In the genomic region with DNA sequence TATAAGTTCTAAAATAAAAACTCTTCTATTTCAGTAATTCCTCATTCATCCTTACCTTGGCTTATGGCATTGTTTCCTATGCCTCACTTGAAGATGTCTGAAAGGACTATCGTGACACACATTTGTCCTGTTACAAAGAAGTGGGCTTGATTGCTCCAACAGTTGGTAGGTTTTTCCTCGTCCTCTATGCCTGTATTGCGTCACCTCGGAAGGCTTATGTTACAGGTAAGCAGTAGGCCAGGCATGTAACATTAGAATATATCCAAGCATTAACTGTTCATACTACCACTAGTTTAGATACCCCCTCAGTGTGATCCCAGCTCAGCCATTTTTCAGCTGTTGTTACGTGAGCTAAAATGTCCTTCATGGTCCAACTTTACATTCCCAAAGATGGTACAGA, we compare ENCODE assay signal across 17 cellular contexts.
DNase-seq lines count a peak whose midpoint lies in the region; ATAC-seq and TF ChIP-seq lines count a peak whose summit lies in the region.
"Had no signal": no experiment of that assay in that cellular context is flagged by ENCODE, and none has a peak within 500 bp of the region (broad histone marks: within the 10 kb centered on the region; RNA-seq: fewer than 3 reads in every experiment).

No MANE protein-coding gene starts in this region.

- H3K4me1 ChIP-seq in CD4-positive, alpha-beta memory T cell (ENCODE audit: insufficient read depth, low read length), result peaks cover 50% of the 10 kb centered on the region
- peaks cover 2% of the 10 kb centered on the region; the same call in 1 of the 2 replicates for H3K4me1 ChIP-seq in IMR-90 (ENCODE audit: control insufficient read depth, insufficient read depth, low read length)
- peaks cover 8 to 52% of the 10 kb centered on the region in 2 donors for H3K4me1 ChIP-seq in naive thymus-derived CD4-positive, alpha-beta T cell (ENCODE audit: control insufficient read depth in 2 of 2, insufficient read depth in 2 of 2, low read length in 2 of 2)

- no peaks in the 10 kb centered on the region for H3K36me3 ChIP-seq in CD4-positive, alpha-beta memory T cell (ENCODE audit: insufficient read depth, low read length)
- H3K36me3 ChIP-seq in IMR-90 (ENCODE audit: control insufficient read depth, insufficient read depth, low read length), result no peaks in the 10 kb centered on the region
- no peaks in the 10 kb centered on the region for H3K36me3 ChIP-seq in naive thymus-derived CD4-positive, alpha-beta T cell (ENCODE audit: control insufficient read depth in 2 of 3, insufficient read depth in 3 of 3, low read length in 3 of 3)

- H3K4ac ChIP-seq in IMR-90 (ENCODE audit: low read depth, low read length), result no peak overlapping the region

- 97% methylated on average over 4 of the region's 5 CpGs; no CpG with 5 or more reads in 1 of the 2 experiments for WGBS in IMR-90 (ENCODE audit: extremely low coverage in 2 of 2, insufficient read length in 1 of 2), 2 experiments

- DNase-seq in activated T-cell treated with anti-CD3 and anti-CD28 coated beads, Interleukin-2, amount 50 U/mL, for 24 hours, result no peak
- DNase-seq in activated T-cell treated with anti-CD3 and anti-CD28 coated beads, Interleukin-2, amount 50 U/mL, for 1 hour, result no peak
- no peak for DNase-seq in CD4-positive, alpha-beta memory T cell
- no peak for DNase-seq in IMR-90
- no peak for DNase-seq in naive thymus-derived CD4-positive, alpha-beta T cell
- no peak for DNase-seq in Ammon's horn (ENCODE audit: low spot score)
- no peak for DNase-seq in OCI-M1 (lab: John Stamatoyannopoulos, UW)
- DNase-seq: C1 segment of cervical spinal cord; COR-L47; GF-D8; NCI-H1417 treated with DMSO at 0.1 percent for 48 hours; NCI-H187 treated with DMSO at 0.1 percent for 48 hours; NCI-H446 treated with DMSO at 0.1 percent for 48 hours; NK-92 treated with Interleukin-12 subunit alpha and Interleukin-12 subunit beta, amount 100 ng/mL, for 24 hours; SW 1271 had no signal

- no peak overlapping the region for H2AK5ac ChIP-seq in IMR-90 (ENCODE audit: low read depth, low read length)

- intact Hi-C loops in CD4-positive, alpha-beta memory T cell (cut with micrococcal nuclease), result no loop called here
- intact Hi-C loops in IMR-90 (cut with micrococcal nuclease), result no loop called here
- intact Hi-C loops in naive thymus-derived CD4-positive, alpha-beta T cell (cut with micrococcal nuclease), result loop anchor here (1.0 to 5.0 kb wide), 6 partner anchors 9 to 183 kb away; partner anchors contain the start of gene FOCAD (in 1 of the 2)

- no peak overlapping the region for H4K5ac ChIP-seq in IMR-90 (ENCODE audit: low read depth, low read length)

- H3K4me1 Mint-ChIP-seq in activated T-cell treated with anti-CD3 and anti-CD28 coated beads, Interleukin-2, amount 50 U/mL, for 24 hours (ENCODE audit: low read depth), result peaks cover 77% of the 10 kb centered on the region
- H3K4me1 Mint-ChIP-seq in CD4-positive, alpha-beta memory T cell, result peaks cover 55 to 84% (median 68%) of the 10 kb centered on the region in 4 donors
- H3K4me1 Mint-ChIP-seq in naive thymus-derived CD4-positive, alpha-beta T cell, result peaks cover 64 to 87% (median 83%) of the 10 kb centered on the region in 7 donors

- H3K27ac Mint-ChIP-seq in activated T-cell treated with anti-CD3 and anti-CD28 coated beads, Interleukin-2, amount 50 U/mL, for 24 hours, result peak overlapping the region; percentile 34
- H3K27ac Mint-ChIP-seq in CD4-positive, alpha-beta memory T cell, result peak overlapping the region in 5 of 7 donors; percentile 1 to 62 (median 33)
- peak overlapping the region in 8 of 9 donors; percentile 43 to 93 (median 84) for H3K27ac Mint-ChIP-seq in naive thymus-derived CD4-positive, alpha-beta T cell

- H3K18ac ChIP-seq in IMR-90 (ENCODE audit: low read depth, low read length), result no peak overlapping the region

- TF ChIP-seq CTCF in IMR-90 (conservative IDR thresholded peaks at IDR 0.05; ENCODE audit: low read depth, low read length), result no peak

- no peak for TF ChIP-seq RAD21 in IMR-90 (IDR thresholded peaks at IDR 0.05; ENCODE audit: low read length)

- no peak overlapping the region for H3K4me3 Mint-ChIP-seq in activated T-cell treated with anti-CD3 and anti-CD28 coated beads, Interleukin-2, amount 50 U/mL, for 24 hours
- peak overlapping the region in 2 of 8 donors; percentile 39 to 57 for H3K4me3 Mint-ChIP-seq in CD4-positive, alpha-beta memory T cell
- peak overlapping the region in 3 of 10 donors; percentile 41 to 68 (median 52) for H3K4me3 Mint-ChIP-seq in naive thymus-derived CD4-positive, alpha-beta T cell

- no TSS peak for BruUV-seq in IMR-90 (replicated peaks; lab: Mats Ljungman, UMichigan)

- no peak overlapping the region for H2BK20ac ChIP-seq in IMR-90 (ENCODE audit: low read depth, low read length)

- dilution Hi-C loops in IMR-90 (cut with HindIII; ENCODE audit: low sequenced_read_pairs, unreplicated experiment), result no loop called here

- no peak overlapping the region for H2BK120ac ChIP-seq in IMR-90 (ENCODE audit: low read depth, low read length)

- peaks cover 2% of the 10 kb centered on the region for H3K36me3 Mint-ChIP-seq in activated T-cell treated with anti-CD3 and anti-CD28 coated beads, Interleukin-2, amount 50 U/mL, for 24 hours (ENCODE audit: low read depth)
- H3K36me3 Mint-ChIP-seq in CD4-positive, alpha-beta memory T cell, result peaks cover 0 to 3% of the 10 kb centered on the region in 2 donors
- H3K36me3 Mint-ChIP-seq in naive thymus-derived CD4-positive, alpha-beta T cell, result peaks cover 0 to 37% (median 5%) of the 10 kb centered on the region in 5 donors

- no peak for ATAC-seq in IMR-90 (ENCODE audit: low read depth)
- no peak for ATAC-seq in naive thymus-derived CD4-positive, alpha-beta T cell
- ATAC-seq in GM21723 (IDR thresholded peaks at IDR 0.05; ENCODE audit: unreplicated experiment), result no peak
- ATAC-seq: Right ventricle myocardium inferior had no signal

- no peak overlapping the region for H2BK5ac ChIP-seq in IMR-90 (ENCODE audit: low read depth, low read length, poor library complexity, severe bottlenecking)

- H3K9ac ChIP-seq in IMR-90 (ENCODE audit: low read depth, low read length), result no peak overlapping the region

- in situ Hi-C loops in IMR-90 (cut with MboI; ENCODE audit: low sequenced_read_pairs), result no loop called here

- H3K79me1 ChIP-seq in IMR-90 (ENCODE audit: low read depth in 1 of 2, low read length in 2 of 2), result peaks cover 6 to 16% of the 10 kb centered on the region in 2 experiments; a peak in 2 of 4 replicates

- no peaks in the 10 kb centered on the region for H3K27me3 ChIP-seq in CD4-positive, alpha-beta memory T cell (ENCODE audit: insufficient read depth, low read length)
- H3K27me3 ChIP-seq in IMR-90 (ENCODE audit: control insufficient read depth, insufficient read depth, low read length), result no peaks in the 10 kb centered on the region
- no peaks in the 10 kb centered on the region for H3K27me3 ChIP-seq in naive thymus-derived CD4-positive, alpha-beta T cell (ENCODE audit: control insufficient read depth in 2 of 2, insufficient read depth in 2 of 2, low read length in 2 of 2)

- no peak overlapping the region for H2BK15ac ChIP-seq in IMR-90 (ENCODE audit: low read depth, low read length)

- peaks cover 2% of the 10 kb centered on the region for H3K9me3 Mint-ChIP-seq in activated T-cell treated with anti-CD3 and anti-CD28 coated beads, Interleukin-2, amount 50 U/mL, for 24 hours
- H3K9me3 Mint-ChIP-seq in CD4-positive, alpha-beta memory T cell, result peaks cover 0 to 1% (median 0%) of the 10 kb centered on the region in 8 donors
- H3K9me3 Mint-ChIP-seq in naive thymus-derived CD4-positive, alpha-beta T cell, result peaks cover 0 to 2% (median 0%) of the 10 kb centered on the region in 11 donors

- no peak overlapping the region for H3K27ac ChIP-seq in CD4-positive, alpha-beta memory T cell (ENCODE audit: low read depth, low read length)
- H3K27ac ChIP-seq in IMR-90 (ENCODE audit: insufficient read depth, low read length), result no peak overlapping the region
- H3K27ac ChIP-seq in naive thymus-derived CD4-positive, alpha-beta T cell (ENCODE audit: low read depth, low read length), result peak overlapping the region; percentile 4

- no peak overlapping the region for H4K8ac ChIP-seq in IMR-90 (ENCODE audit: low read depth in 2 of 2, low read length in 2 of 2)

- no peak for TF ChIP-seq POLR2A in IMR-90 (IDR thresholded peaks at IDR 0.05; ENCODE audit: low read depth, low read length)

- H4K91ac ChIP-seq in IMR-90 (ENCODE audit: insufficient read depth, low read depth, low read length), result no peak overlapping the region

- H3K27me3 Mint-ChIP-seq in activated T-cell treated with anti-CD3 and anti-CD28 coated beads, Interleukin-2, amount 50 U/mL, for 24 hours, result no peaks in the 10 kb centered on the region
- H3K27me3 Mint-ChIP-seq in CD4-positive, alpha-beta memory T cell, result no peaks in the 10 kb centered on the region
- H3K27me3 Mint-ChIP-seq in naive thymus-derived CD4-positive, alpha-beta T cell, result no peaks in the 10 kb centered on the region

- POLR2A ChIA-PET in CD4-positive, alpha-beta memory T cell (lab: Charles Lee; ENCODE audit: partially characterized antibody), result interaction anchor here (0.6 kb wide), 2 partner anchors 13 to 24 kb away, joined by 4 read pairs; no protein-coding TSS in a partner anchor
- POLR2A ChIA-PET in IMR-90 (lab: Charles Lee; ENCODE audit: unreplicated experiment), result no interaction called here
- POLR2A ChIA-PET in naive thymus-derived CD4-positive, alpha-beta T cell (lab: Charles Lee), result interaction anchor here (0.7 kb wide), 2 partner anchors 16 to 153 kb away, joined by 3 read pairs; no protein-coding TSS in a partner anchor

- H3K9me1 ChIP-seq in IMR-90 (ENCODE audit: insufficient read depth, low read length), result peaks cover 2% of the 10 kb centered on the region; the same call in 1 of the 2 replicates

- H3K9me3 ChIP-seq in CD4-positive, alpha-beta memory T cell (ENCODE audit: control insufficient read depth in 1 of 2, low read length in 2 of 2), result no peaks in the 10 kb centered on the region
- no peaks in the 10 kb centered on the region for H3K9me3 ChIP-seq in IMR-90 (ENCODE audit: control insufficient read depth, insufficient read depth, low read length)
- no peaks in the 10 kb centered on the region for H3K9me3 ChIP-seq in naive thymus-derived CD4-positive, alpha-beta T cell (ENCODE audit: control insufficient read depth in 2 of 3, low read length in 3 of 3)

- H3K56ac ChIP-seq in IMR-90 (ENCODE audit: extremely low read depth, insufficient read depth, low read length), result no peak overlapping the region

- H3K14ac ChIP-seq in IMR-90 (replicated peaks; ENCODE audit: low read depth, low read length), result no peak overlapping the region

- no peak overlapping the region for H3K4me3 ChIP-seq in CD4-positive, alpha-beta memory T cell (ENCODE audit: low read length in 2 of 2)
- H3K4me3 ChIP-seq in IMR-90 (ENCODE audit: insufficient read depth, low read depth, low read length), result no peak overlapping the region
- no peak overlapping the region for H3K4me3 ChIP-seq in naive thymus-derived CD4-positive, alpha-beta T cell (ENCODE audit: low read length)

- no peak overlapping the region for H3K23ac ChIP-seq in IMR-90 (ENCODE audit: low read depth, low read length)

- H2AK9ac ChIP-seq in IMR-90 (replicated peaks; ENCODE audit: low read depth, low read length, poor library complexity), result no peak overlapping the region

- no peak overlapping the region for H2AFZ ChIP-seq in IMR-90 (replicated peaks; ENCODE audit: low read length, poor library complexity)

- H4K20me1 ChIP-seq in IMR-90 (ENCODE audit: insufficient read depth, low read length), result no peaks in the 10 kb centered on the region

- CTCF ChIA-PET in CD4-positive, alpha-beta memory T cell (lab: Charles Lee; ENCODE audit: partially characterized antibody), result interaction anchor here (0.9 kb wide), 1 partner anchor 84 kb away, joined by 3 read pairs; no protein-coding TSS in a partner anchor
- CTCF ChIA-PET in IMR-90 (lab: Yijun Ruan, JAX), result interaction anchor here (0.6 kb wide), 1 partner anchor 512 kb away, joined by 3 read pairs; no protein-coding TSS in a partner anchor
- CTCF ChIA-PET in naive thymus-derived CD4-positive, alpha-beta T cell (lab: Charles Lee), result no interaction called here

- no peak overlapping the region for H3K4me2 ChIP-seq in IMR-90 (ENCODE audit: low read depth, low read length)

Comparison
In these comparisons a context has a peak if more than half of its experiments do, and no peak if none do; other contexts are left out.
1. H3K27ac Mint-ChIP-seq: peak in every context shown above with its lines; median percentile 84 in naive thymus-derived CD4-positive, alpha-beta T cell; 34 in activated T-cell treated with anti-CD3 and anti-CD28 coated beads, Interleukin-2, amount 50 U/mL, for 24 hours; 33 in CD4-positive, alpha-beta memory T cell.
2. intact Hi-C loops: an anchor here in naive thymus-derived CD4-positive, alpha-beta T cell (1.0 to 5.0 kb wide); none called in CD4-positive, alpha-beta memory T cell and IMR-90.